ENCODE assay signal across 17 cellular contexts in genomic region chr20:15380770-15381169, GRCh38.
DNase-seq lines count a peak whose midpoint lies in the region; ATAC-seq and TF ChIP-seq lines count a peak whose summit lies in the region.
"Had no signal": no experiment of that assay in that cellular context is flagged by ENCODE, and none has a peak within 500 bp of the region (broad histone marks: within the 10 kb centered on the region; RNA-seq: fewer than 3 reads in every experiment).

No MANE protein-coding gene starts in this region.

- no peaks in the 10 kb centered on the region for H3K27me3 Mint-ChIP-seq in stimulated activated memory B cell treated with anti-CD40 and anti-IgM and Interleukin-4, amounts not matched to agents 10 μg/mL and 1 μg/mL and 100 μg/mL, for 72 hours
- peaks cover 3 to 6% (median 5%) of the 10 kb centered on the region in 3 donors for H3K27me3 Mint-ChIP-seq in CD14-positive monocyte (ENCODE audit: low read depth in 3 of 3)

- DNase-seq in CD14-positive monocyte (ENCODE audit: low spot score) (no peak), NCI-H2029 (lab: John Stamatoyannopoulos, UW) (no peak), NCI-H774 (lab: John Stamatoyannopoulos, UW) (no peak)
- DNase-seq: MV-4-11, NCI-H1436 treated with DMSO at 0.1 percent for 48 hours, NCI-H226, NCI-H748 treated with DMSO at 0.1 percent for 48 hours, Right ventricle myocardium superior, SK-N-SH had no signal

- H3K4me3 Mint-ChIP-seq in stimulated activated memory B cell treated with anti-CD40 and anti-IgM and Interleukin-4, amounts not matched to agents 10 μg/mL and 1 μg/mL and 100 μg/mL, for 72 hours, result no peak overlapping the region
- no peak overlapping the region for H3K4me3 Mint-ChIP-seq in CD14-positive monocyte

- no peak for TF ChIP-seq CTCF in CD14-positive monocyte (IDR thresholded peaks at IDR 0.05)

- intact Hi-C loops in CD14-positive monocyte (cut with micrococcal nuclease), result no loop called here

- no peaks in the 10 kb centered on the region for H3K4me1 Mint-ChIP-seq in stimulated activated memory B cell treated with anti-CD40 and anti-IgM and Interleukin-4, amounts not matched to agents 10 μg/mL and 1 μg/mL and 100 μg/mL, for 72 hours
- no peaks in the 10 kb centered on the region for H3K4me1 Mint-ChIP-seq in CD14-positive monocyte

- H3K36me3 Mint-ChIP-seq in stimulated activated memory B cell treated with anti-CD40 and anti-IgM and Interleukin-4, amounts not matched to agents 10 μg/mL and 1 μg/mL and 100 μg/mL, for 72 hours, result no peaks in the 10 kb centered on the region
- no peaks in the 10 kb centered on the region for H3K36me3 Mint-ChIP-seq in CD14-positive monocyte

- no peak overlapping the region for H3K27ac Mint-ChIP-seq in stimulated activated memory B cell treated with anti-CD40 and anti-IgM and Interleukin-4, amounts not matched to agents 10 μg/mL and 1 μg/mL and 100 μg/mL, for 72 hours
- no peak overlapping the region for H3K27ac Mint-ChIP-seq in CD14-positive monocyte

- ATAC-seq in GM18517 (IDR thresholded peaks at IDR 0.05; ENCODE audit: unreplicated experiment) (peak; percentile 69), GM19468 (IDR thresholded peaks at IDR 0.05; ENCODE audit: extremely low read depth, unreplicated experiment) (peak; percentile 46), HG02870 (IDR thresholded peaks at IDR 0.05; ENCODE audit: unreplicated experiment) (peak; percentile 77), HG03439 (IDR thresholded peaks at IDR 0.05; ENCODE audit: unreplicated experiment) (peak; percentile 56)
- no peak for ATAC-seq in stimulated activated memory B cell treated with anti-CD40 and anti-IgM and Interleukin-4, amounts not matched to agents 10 μg/mL and 1 μg/mL and 100 μg/mL, for 72 hours
- ATAC-seq: A549, GM12878, Panc1 had no signal

- H3K9me3 Mint-ChIP-seq in stimulated activated memory B cell treated with anti-CD40 and anti-IgM and Interleukin-4, amounts not matched to agents 10 μg/mL and 1 μg/mL and 100 μg/mL, for 72 hours, result no peaks in the 10 kb centered on the region
- peaks cover 0 to 8% (median 3%) of the 10 kb centered on the region in 7 donors for H3K9me3 Mint-ChIP-seq in CD14-positive monocyte
